Comparison of ENCODE assay signal across 14 cellular contexts in the genomic region with DNA sequence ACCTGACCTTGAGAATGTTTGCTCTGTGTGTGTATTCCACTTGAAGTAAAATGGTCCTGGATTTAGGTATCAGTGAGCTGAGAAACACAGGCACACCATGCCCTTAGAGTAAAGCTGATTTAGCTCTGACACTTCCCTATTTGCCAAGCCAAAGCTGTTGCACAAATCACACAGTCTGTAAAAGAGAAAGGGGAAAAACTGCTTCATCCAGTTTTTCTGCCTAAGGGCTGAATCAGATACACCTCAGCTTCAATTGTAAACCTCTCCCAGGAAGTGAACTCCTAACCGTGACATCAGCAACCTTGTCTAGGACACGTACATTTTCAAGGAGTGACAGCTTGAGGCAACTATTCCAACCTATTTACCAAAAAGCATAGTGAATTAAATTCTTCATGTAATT.
DNase-seq lines count a peak whose midpoint lies in the region; ATAC-seq and TF ChIP-seq lines count a peak whose summit lies in the region.
"Had no signal": no experiment of that assay in that cellular context is flagged by ENCODE, and none has a peak within 500 bp of the region (broad histone marks: within the 10 kb centered on the region; RNA-seq: fewer than 3 reads in every experiment).

No MANE protein-coding gene starts in this region.

- peak overlapping the region; percentile 36 for H3K4me3 Mint-ChIP-seq in Calu3 (ENCODE audit: low read depth, unreplicated experiment)
- H3K4me3 Mint-ChIP-seq: naive thymus-derived CD4-positive, alpha-beta T cell; stimulated activated naive CD8-positive, alpha-beta T cell treated with anti-CD3 and anti-CD28 coated beads, Interleukin-15, amount 100 ng/mL, for 72 hours had no signal

- WGBS in body of pancreas, 2 donors, result 9 to 17% methylated on average over 2 of the region's 2 CpGs

- DNase-seq in Calu3, result peak; percentile 75
- peak; percentile 51 for DNase-seq in NCI-H2081 treated with DMSO at 0.1 percent for 48 hours (lab: John Stamatoyannopoulos, UW)
- DNase-seq in body of pancreas, result peak; percentile 43 to 84 (median 58)
- peak; percentile 5 for DNase-seq in medulla oblongata (ENCODE audit: extremely low spot score)
- no peak for DNase-seq in T-helper 1 cell
- no peak for DNase-seq in NCI-H2171 treated with DMSO at 0.1 percent for 48 hours (lab: John Stamatoyannopoulos, UW)
- DNase-seq in NCI-H1105 treated with DMSO at 0.1 percent for 48 hours (lab: John Stamatoyannopoulos, UW), result no peak
- DNase-seq: activated gamma-delta T cell; HCEC 1CT; heart right ventricle; naive thymus-derived CD4-positive, alpha-beta T cell; stimulated activated CD4-positive, alpha-beta T cell treated with anti-CD3 and anti-CD28 coated beads, Interleukin-15, amount 100 ng/mL, for 24 hours; stimulated activated naive CD8-positive, alpha-beta T cell treated with anti-CD3 and anti-CD28 coated beads, Interleukin-15, amount 100 ng/mL, for 72 hours had no signal

- TF ChIP-seq CTCF in Calu3 (IDR thresholded peaks at IDR 0.05; ENCODE audit: unreplicated experiment) (no peak), body of pancreas (IDR thresholded peaks at IDR 0.05) (no peak)

- no peaks in the 10 kb centered on the region for H3K27me3 Mint-ChIP-seq in Calu3 (ENCODE audit: unreplicated experiment)
- H3K27me3 Mint-ChIP-seq: stimulated activated naive CD8-positive, alpha-beta T cell treated with anti-CD3 and anti-CD28 coated beads, Interleukin-15, amount 100 ng/mL, for 72 hours had no signal

- intact Hi-C loops in Calu3 (cut with micrococcal nuclease; ENCODE audit: unreplicated experiment), result loop anchor here (1.0 kb wide), 1 partner anchor 153 kb away; no protein-coding TSS in a partner anchor
- intact Hi-C loops in body of pancreas (cut with DNase I), result no loop called here

- H3K9me3 ChIP-seq in body of pancreas, result no peaks in the 10 kb centered on the region
- H3K9me3 ChIP-seq: heart right ventricle had no signal

- CTCF ChIA-PET in Calu3 (lab: Charles Lee), result interaction anchor here (1.0 to 1.1 kb wide), 2 partner anchors 11 to 26 kb away, joined by 3 to 7 read pairs; no protein-coding TSS in a partner anchor

- peak in 1 of 3 donors; percentile 36 for TF ChIP-seq POLR2A in body of pancreas (IDR thresholded peaks at IDR 0.05)

- H3K4me1 Mint-ChIP-seq in Calu3 (ENCODE audit: low read depth, unreplicated experiment), result peaks cover 35% of the 10 kb centered on the region
- H3K4me1 Mint-ChIP-seq: naive thymus-derived CD4-positive, alpha-beta T cell; stimulated activated naive CD8-positive, alpha-beta T cell treated with anti-CD3 and anti-CD28 coated beads, Interleukin-15, amount 100 ng/mL, for 72 hours had no signal

- H3K27ac ChIP-seq in body of pancreas, result peak overlapping the region; percentile 70 to 82 (median 76)
- H3K27ac ChIP-seq: heart right ventricle had no signal

- no peaks in the 10 kb centered on the region for H3K36me3 ChIP-seq in body of pancreas (replicated peaks in 1 of 2; ENCODE audit: insufficient read depth in 1 of 2, low read depth in 2 of 2)
- H3K36me3 ChIP-seq: heart right ventricle had no signal

- ATAC-seq in body of pancreas (peak; percentile 99), GM18502 (IDR thresholded peaks at IDR 0.05; ENCODE audit: poor library complexity, unreplicated experiment) (no peak)
- ATAC-seq: heart right ventricle; naive thymus-derived CD4-positive, alpha-beta T cell; stimulated activated naive CD8-positive, alpha-beta T cell treated with anti-CD3 and anti-CD28 coated beads, Interleukin-15, amount 100 ng/mL, for 72 hours had no signal

- H3K4me1 ChIP-seq in body of pancreas, result peaks cover 15% of the 10 kb centered on the region
- H3K4me1 ChIP-seq: heart right ventricle had no signal

- no TSS peak for BruUV-seq in Calu3 (replicated peaks; lab: Mats Ljungman, UMichigan)

- H3K9me3 Mint-ChIP-seq in Calu3 (ENCODE audit: low read depth, unreplicated experiment), result no peaks in the 10 kb centered on the region
- H3K9me3 Mint-ChIP-seq: naive thymus-derived CD4-positive, alpha-beta T cell; stimulated activated naive CD8-positive, alpha-beta T cell treated with anti-CD3 and anti-CD28 coated beads, Interleukin-15, amount 100 ng/mL, for 72 hours had no signal

- H3K4me3 ChIP-seq in body of pancreas, result no peak overlapping the region
- H3K4me3 ChIP-seq: heart right ventricle had no signal

- no peaks in the 10 kb centered on the region for H3K27me3 ChIP-seq in body of pancreas

- H3K36me3 Mint-ChIP-seq in Calu3 (ENCODE audit: insufficient read depth, unreplicated experiment), result peaks cover 8% of the 10 kb centered on the region
- H3K36me3 Mint-ChIP-seq: naive thymus-derived CD4-positive, alpha-beta T cell had no signal

- H3K27ac Mint-ChIP-seq in Calu3 (ENCODE audit: unreplicated experiment), result peak overlapping the region; percentile 95
- H3K27ac Mint-ChIP-seq: naive thymus-derived CD4-positive, alpha-beta T cell; stimulated activated naive CD8-positive, alpha-beta T cell treated with anti-CD3 and anti-CD28 coated beads, Interleukin-15, amount 100 ng/mL, for 72 hours had no signal

Comparison
In these comparisons a context has a peak if more than half of its experiments do, and no peak if none do; other contexts are left out.
1. DNase-seq: peak in Calu3 (single experiment), NCI-H2081 treated with DMSO at 0.1 percent for 48 hours (single experiment), body of pancreas (4 of 4) and medulla oblongata (single experiment); none in T-helper 1 cell (0 of 5), NCI-H2171 treated with DMSO at 0.1 percent for 48 hours (single experiment) and NCI-H1105 treated with DMSO at 0.1 percent for 48 hours (single experiment).